ENCODE assay signal across 1 cellular context in genomic region chr10:86757110-86757790, GRCh38.
TF ChIP-seq lines count a peak whose summit lies in the region.

No MANE protein-coding gene starts in this region.

TF ChIP-seq in GM12878, 131 proteins besides CTCF, POLR2A, EP300 and RAD21 (continued from another document):
- TF ChIP-seq IKZF2 (IDR thresholded peaks at IDR 0.05) (peak; percentile 32 to 59; a peak in 2 of 4 replicates), USF1 (IDR thresholded peaks at IDR 0.05; ENCODE audit: borderline replicate concordance, extremely low read length, insufficient read depth, low read depth, low read length) (no peak), ATF7 (IDR thresholded peaks at IDR 0.05; ENCODE audit: low read depth) (peak; percentile 68), ATF2 (IDR thresholded peaks at IDR 0.05; ENCODE audit: low read length) (0 out of 2 replicates have a peak, but pooled peaks have one; percentile 18), TAF1 (IDR thresholded peaks at IDR 0.05; ENCODE audit: borderline replicate concordance, low read depth, low read length) (no peak)
TF ChIP-seq in GM12878: peak in this region for 10.
